Comparison of ENCODE assay signal across 2 cellular contexts in genomic region chr6:151148111-151148510, GRCh38.
TF ChIP-seq lines count a peak whose summit lies in the region.

No MANE protein-coding gene starts in this region.

TF ChIP-seq in GM23338, 12 proteins besides CTCF, POLR2A, EP300 and RAD21:
- TF ChIP-seq POLR2AphosphoS5 (IDR thresholded peaks at IDR 0.05; ENCODE audit: low read depth): no peak
- no peak for TF ChIP-seq JUNB (IDR thresholded peaks at IDR 0.05; ENCODE audit: unreplicated experiment)
- TF ChIP-seq CREB1 (CRISPR knock-in tag; IDR thresholded peaks at IDR 0.05; ENCODE audit: low read depth): no peak
- TF ChIP-seq ZNF331 (CRISPR knock-in tag; IDR thresholded peaks at IDR 0.05; ENCODE audit: low read depth): no peak
- no peak for TF ChIP-seq REST (IDR thresholded peaks at IDR 0.05; ENCODE audit: unreplicated experiment)
- no peak for TF ChIP-seq ZNF462 (CRISPR knock-in tag; IDR thresholded peaks at IDR 0.05)
- no peak for TF ChIP-seq ZNF114 (CRISPR knock-in tag; IDR thresholded peaks at IDR 0.05)
- no peak for TF ChIP-seq EZH2 (IDR thresholded peaks at IDR 0.05; ENCODE audit: low read depth, unreplicated experiment)
- no peak for TF ChIP-seq STAT1 (IDR thresholded peaks at IDR 0.05; ENCODE audit: unreplicated experiment)
- TF ChIP-seq NANOG (IDR thresholded peaks at IDR 0.05; ENCODE audit: borderline replicate concordance): no peak
- no peak for TF ChIP-seq EZH2phosphoT487 (IDR thresholded peaks at IDR 0.05; ENCODE audit: unreplicated experiment)
- TF ChIP-seq ETS1 (IDR thresholded peaks at IDR 0.05): no peak

TF ChIP-seq in K562, 482 proteins besides CTCF, POLR2A, EP300 and RAD21:
- no peak for TF ChIP-seq NFRKB (IDR thresholded peaks at IDR 0.05; ENCODE audit: low read depth)
- TF ChIP-seq POLR2AphosphoS5 (IDR thresholded peaks at IDR 0.05; ENCODE audit: control insufficient read depth, insufficient read depth, low read depth, low read length): no peak
- no peak for TF ChIP-seq THAP7 (CRISPR knock-in tag; IDR thresholded peaks at IDR 0.05)
- TF ChIP-seq ZNF511 (CRISPR knock-in tag; IDR thresholded peaks at IDR 0.05): no peak
- no peak for TF ChIP-seq ZNF583 (CRISPR knock-in tag; IDR thresholded peaks at IDR 0.05)
- no peak for TF ChIP-seq TOE1 (IDR thresholded peaks at IDR 0.05; ENCODE audit: borderline replicate concordance)
- no peak for TF ChIP-seq TOE1 (CRISPR knock-in tag; IDR thresholded peaks at IDR 0.05; ENCODE audit: borderline replicate concordance, low read depth)
- TF ChIP-seq STAT5B (CRISPR knock-in tag; IDR thresholded peaks at IDR 0.05): no peak
- no peak for TF ChIP-seq NFIC (IDR thresholded peaks at IDR 0.05)
- no peak for TF ChIP-seq JUND (IDR thresholded peaks at IDR 0.05; ENCODE audit: borderline replicate concordance, low read depth, low read length)
- no peak for TF ChIP-seq JUND (tag; IDR thresholded peaks at IDR 0.05; ENCODE audit: borderline replicate concordance, low read depth, low read length)
TF ChIP-seq in K562: peak in this region for 0.
